Comparison of ENCODE assay signal across 9 cellular contexts in genomic region chr17:38871992-38872605, GRCh38. TPM values are rescaled to one million over a fixed set of nuclear protein-coding genes. Genes with fewer than 3 reads are reported as not detected.
DNase-seq lines count a peak whose midpoint lies in the region; ATAC-seq and TF ChIP-seq lines count a peak whose summit lies in the region.
"Had no signal": no experiment of that assay in that cellular context is flagged by ENCODE, and none has a peak within 500 bp of the region (broad histone marks: within the 10 kb centered on the region; RNA-seq: fewer than 3 reads in every experiment).

No MANE protein-coding gene starts in this region.

- H3K27ac ChIP-seq in Peyer's patch: peak overlapping the region; percentile 89 to 99 (median 98)
- H3K27ac ChIP-seq in epithelial cell of prostate: peak overlapping the region; percentile 89
- H3K27ac ChIP-seq: VCaP had no signal

- H3K36me3 ChIP-seq in ES-I3 (ENCODE audit: insufficient read depth, low read length) (no peaks in the 10 kb centered on the region), Peyer's patch (peaks cover 0 to 10% (median 0%) of the 10 kb centered on the region in 3 donors), mucosa of descending colon (ENCODE audit: low read depth) (no peaks in the 10 kb centered on the region)

- H3K27me3 Mint-ChIP-seq in progenitor cell of endocrine pancreas: no peaks in the 10 kb centered on the region

- H3K9me3 Mint-ChIP-seq in progenitor cell of endocrine pancreas (ENCODE audit: low read depth): no peaks in the 10 kb centered on the region

- no peak for TF ChIP-seq CTCF in Peyer's patch (IDR thresholded peaks at IDR 0.05)
- no peak for TF ChIP-seq CTCF in progenitor cell of endocrine pancreas (IDR thresholded peaks at IDR 0.05; ENCODE audit: unreplicated experiment)
- TF ChIP-seq CTCF in mucosa of descending colon (IDR thresholded peaks at IDR 0.05): no peak

- ATAC-seq in mucosa of descending colon: no peak

- intact Hi-C loops in mucosa of descending colon (cut with DNase I, micrococcal nuclease): no loop called here

- H3K9me3 ChIP-seq in ES-I3 (ENCODE audit: control insufficient read depth, insufficient read depth, low read length) (no peaks in the 10 kb centered on the region), Peyer's patch (no peaks in the 10 kb centered on the region), mucosa of descending colon (no peaks in the 10 kb centered on the region)

- H3K36me3 Mint-ChIP-seq in progenitor cell of endocrine pancreas (ENCODE audit: insufficient read depth): no peaks in the 10 kb centered on the region

- H3K4me3 Mint-ChIP-seq in progenitor cell of endocrine pancreas (ENCODE audit: low read depth): peak overlapping the region; percentile 99

- no peak for DNase-seq in Peyer's patch
- no peak for DNase-seq in epithelial cell of prostate (ENCODE audit: low read depth, low spot score)
- DNase-seq in progenitor cell of endocrine pancreas (ENCODE audit: low spot score, unreplicated experiment): no peak
- DNase-seq in mucosa of descending colon: no peak
- no peak for DNase-seq in Ammon's horn (ENCODE audit: low spot score)
- DNase-seq in stimulated activated CD4-positive, alpha-beta T cell treated with anti-CD3 and anti-CD28 coated beads, Interleukin-2, amount 100 ng/mL, for 48 hours: no peak
- no peak for DNase-seq in NCI-H748 (lab: John Stamatoyannopoulos, UW; ENCODE audit: unreplicated experiment)

- TF ChIP-seq POLR2A in Peyer's patch (IDR thresholded peaks at IDR 0.05): peak in 1 of 2 donors; percentile 14

- H3K4me1 Mint-ChIP-seq in progenitor cell of endocrine pancreas (ENCODE audit: low read depth): peaks cover 29% of the 10 kb centered on the region

- H3K4me1 ChIP-seq in ES-I3 (ENCODE audit: insufficient read depth, low read length) (peaks cover 45% of the 10 kb centered on the region), Peyer's patch (peaks cover 0 to 64% (median 43%) of the 10 kb centered on the region in 4 donors), mucosa of descending colon (ENCODE audit: low read depth) (peaks cover 55% of the 10 kb centered on the region)

- H3K27ac Mint-ChIP-seq in progenitor cell of endocrine pancreas: peak overlapping the region; percentile 95

- H3K4me3 ChIP-seq in Peyer's patch: peak overlapping the region; percentile 77 to 95 (median 89)
- H3K4me3 ChIP-seq in mucosa of descending colon: no peak overlapping the region

- H3K9ac ChIP-seq in ES-I3 (ENCODE audit: low read depth, low read length): peak overlapping the region; percentile 89

- H3K27me3 ChIP-seq in Peyer's patch: no peaks in the 10 kb centered on the region

RNA-seq across cellular contexts. Expression of gene LASP1, which starts 2.2 kb away (rescaled TPM):
- total RNA-seq in Peyer's patch: 100 to 1,000 TPM; 166 to 654 (median 590) TPM
- 134 and 135 TPM in 2 replicates for total RNA-seq in progenitor cell of endocrine pancreas
- 100 to 1,000 TPM; 163 to 286 (median 276) TPM for total RNA-seq in mucosa of descending colon

RNA-seq across cellular contexts. Expression of gene RPL23, which starts 18.6 kb away (rescaled TPM):
- total RNA-seq in Peyer's patch (1,000 to 10,000 TPM in 1 of 4 donors, 100 to 1,000 TPM in 3; 347 to 1,233 (median 540) TPM), progenitor cell of endocrine pancreas (1,623 and 1,642 TPM in 2 replicates), mucosa of descending colon (1,000 to 10,000 TPM in 1 of 3 donors, 100 to 1,000 TPM in 2; 838 to 1,044 (median 919) TPM)

RNA-seq across cellular contexts. Expression of gene CWC25, which starts 47.0 kb away (rescaled TPM):
- total RNA-seq in Peyer's patch (100 to 1,000 TPM in 1 of 4 donors, 10 to 100 TPM in 3; 49.4 to 106 (median 56.5) TPM), progenitor cell of endocrine pancreas (17.1 and 19.9 TPM in 2 replicates), mucosa of descending colon (10 to 100 TPM; 21.7 to 26.5 (median 25.6) TPM)
